In genomic region chr20:62058941-62059340, GRCh38 we compare ENCODE assay signal across 25 cellular contexts. TPM values are rescaled to one million over a fixed set of nuclear protein-coding genes. Genes with fewer than 3 reads are reported as not detected.
A peak's percentile ranks its signal among the peaks of the same experiment; 100 is the strongest.
DNase-seq lines count a peak whose midpoint lies in the region; ATAC-seq and TF ChIP-seq lines count a peak whose summit lies in the region.
"Had no signal": no experiment of that assay in that cellular context is flagged by ENCODE, and none has a peak within 500 bp of the region (broad histone marks: within the 10 kb centered on the region; RNA-seq: fewer than 3 reads in every experiment).

No MANE protein-coding gene starts in this region.

- TF ChIP-seq POLR2A in erythroblast (IDR thresholded peaks at IDR 0.05; ENCODE audit: low read length), result no peak

- H3K27me3 ChIP-seq in upper lobe of right lung, result no peaks in the 10 kb centered on the region
- H3K27me3 ChIP-seq: MG63 had no signal

- no peak for DNase-seq in activated CD4-positive, alpha-beta T cell treated with anti-CD3 and anti-CD28 coated beads, Interleukin-2, amount 10 ng/mL, durations not matched to agents 7 days and 5 days
- no peak for DNase-seq in activated CD4-positive, alpha-beta T cell treated with anti-CD3 and anti-CD28 coated beads for 1 hour
- DNase-seq in T-helper 17 cell (no peak), posterior vena cava (ENCODE audit: low spot score) (peak; percentile 54), upper lobe of right lung (peak; percentile 22), NCI-H1694 treated with DMSO at 0.1 percent for 48 hours (lab: John Stamatoyannopoulos, UW) (no peak), erythroblast (lab: John Stamatoyannopoulos, UW) (no peak), NCI-H2029 (lab: John Stamatoyannopoulos, UW) (no peak)
- DNase-seq: CD8-positive, alpha-beta memory T cell; HFFc6; KBM-7; MG63; NCI-H1105 treated with DMSO at 0.1 percent for 48 hours; NCI-H146; NCI-H2029 treated with DMSO at 0.1 percent for 48 hours; NCI-H446 treated with DMSO at 0.1 percent for 48 hours; NCI-H526; NCI-H82; NK-92 treated with Interleukin-12 subunit alpha and Interleukin-12 subunit beta, amount 100 ng/mL, for 24 hours; RPMI8226 had no signal

- no peaks in the 10 kb centered on the region for H3K27me3 Mint-ChIP-seq in activated CD4-positive, alpha-beta T cell treated with anti-CD3 and anti-CD28 coated beads, Interleukin-2, amount 10 ng/mL, durations not matched to agents 7 days and 5 days
- no peaks in the 10 kb centered on the region for H3K27me3 Mint-ChIP-seq in T-helper 17 cell
- H3K27me3 Mint-ChIP-seq: B cell; CD8-positive, alpha-beta memory T cell had no signal

- no peaks in the 10 kb centered on the region for H3K9me3 Mint-ChIP-seq in activated CD4-positive, alpha-beta T cell treated with anti-CD3 and anti-CD28 coated beads, Interleukin-2, amount 10 ng/mL, durations not matched to agents 7 days and 5 days
- H3K9me3 Mint-ChIP-seq: CD8-positive, alpha-beta memory T cell; HFFc6 had no signal

- no peak overlapping the region for H3K27ac ChIP-seq in upper lobe of right lung
- H3K27ac ChIP-seq: 22Rv1, C4-2B had no signal

- ATAC-seq in T-helper 17 cell, result no peak
- no peak for ATAC-seq in upper lobe of right lung
- ATAC-seq: GM23338 had no signal

- intact Hi-C loops in posterior vena cava (cut with DNase I) (no loop called here), upper lobe of right lung (cut with DNase I) (no loop called here)

- no peak for TF ChIP-seq CTCF in upper lobe of right lung (IDR thresholded peaks at IDR 0.05)

- H3K9me3 ChIP-seq in T-helper 17 cell (ENCODE audit: control insufficient read depth, low read length, poor library complexity, severe bottlenecking) (no peaks in the 10 kb centered on the region), upper lobe of right lung (no peaks in the 10 kb centered on the region)
- H3K9me3 ChIP-seq: HAP-1, MG63 had no signal

- H3K27ac Mint-ChIP-seq in activated CD4-positive, alpha-beta T cell treated with anti-CD3 and anti-CD28 coated beads, Interleukin-2, amount 10 ng/mL, durations not matched to agents 7 days and 5 days, result peak overlapping the region; percentile 36
- peak overlapping the region; percentile 65 for H3K27ac Mint-ChIP-seq in T-helper 17 cell
- H3K27ac Mint-ChIP-seq: B cell, GM23338, HFFc6 had no signal

- no peaks in the 10 kb centered on the region for H3K36me3 ChIP-seq in upper lobe of right lung

- H3K36me3 Mint-ChIP-seq in activated CD4-positive, alpha-beta T cell treated with anti-CD3 and anti-CD28 coated beads, Interleukin-2, amount 10 ng/mL, durations not matched to agents 7 days and 5 days (ENCODE audit: low read depth), result peaks cover 14% of the 10 kb centered on the region
- peaks cover 2% of the 10 kb centered on the region for H3K36me3 Mint-ChIP-seq in T-helper 17 cell (ENCODE audit: low read depth)

- POLR2A ChIA-PET in activated CD4-positive, alpha-beta T cell treated with anti-CD3 and anti-CD28 coated beads, Interleukin-2, amount 10 ng/mL, durations not matched to agents 7 days and 5 days (lab: Charles Lee), result no interaction called here

- no peak overlapping the region for H3K4me3 ChIP-seq in upper lobe of right lung
- H3K4me3 ChIP-seq: GM23338, HAP-1, MG63 had no signal

- H3K4me3 Mint-ChIP-seq in activated CD4-positive, alpha-beta T cell treated with anti-CD3 and anti-CD28 coated beads, Interleukin-2, amount 10 ng/mL, durations not matched to agents 7 days and 5 days, result no peak overlapping the region
- H3K4me3 Mint-ChIP-seq in T-helper 17 cell, result no peak overlapping the region
- H3K4me3 Mint-ChIP-seq: B cell, GM23338, HFFc6 had no signal

- peaks cover 47% of the 10 kb centered on the region for H3K4me1 Mint-ChIP-seq in activated CD4-positive, alpha-beta T cell treated with anti-CD3 and anti-CD28 coated beads, Interleukin-2, amount 10 ng/mL, durations not matched to agents 7 days and 5 days
- H3K4me1 Mint-ChIP-seq in T-helper 17 cell, result peaks cover 46% of the 10 kb centered on the region

- peaks cover 15% of the 10 kb centered on the region for H3K4me1 ChIP-seq in upper lobe of right lung

- CTCF ChIA-PET in activated CD4-positive, alpha-beta T cell treated with anti-CD3 and anti-CD28 coated beads, Interleukin-2, amount 10 ng/mL, durations not matched to agents 7 days and 5 days (lab: Charles Lee), result no interaction called here

RNA-seq across cellular contexts. Expression of gene TAF4, which starts 6.7 kb away (rescaled TPM):
- 10 to 100 TPM; 24.2 to 32.0 TPM for total RNA-seq in activated CD4-positive, alpha-beta T cell treated with anti-CD3 and anti-CD28 coated beads, Interleukin-2, amount 10 ng/mL, durations not matched to agents 7 days and 5 days
- 10 to 100 TPM; 17.8 to 19.5 TPM for total RNA-seq in T-helper 17 cell
- 10 to 100 TPM in 1 of 2 donors, 1 to 10 TPM in 1; 8.8 to 11.4 TPM for total RNA-seq in posterior vena cava
- 19.6 TPM for total RNA-seq in upper lobe of right lung

Comparison
In these comparisons a context has a peak if more than half of its experiments do, and no peak if none do; other contexts are left out.
1. DNase-seq: peak in posterior vena cava (single experiment) and upper lobe of right lung (single experiment); none in activated CD4-positive, alpha-beta T cell treated with anti-CD3 and anti-CD28 coated beads, Interleukin-2, amount 10 ng/mL, durations not matched to agents 7 days and 5 days (single experiment), activated CD4-positive, alpha-beta T cell treated with anti-CD3 and anti-CD28 coated beads for 1 hour (single experiment), T-helper 17 cell (0 of 3), NCI-H1694 treated with DMSO at 0.1 percent for 48 hours (single experiment), erythroblast (0 of 2) and NCI-H2029 (single experiment).